9 cellular contexts compared by ENCODE assay signal in genomic region chr1:28509705-28510349, GRCh38. TPM values are rescaled to one million over a fixed set of nuclear protein-coding genes. Genes with fewer than 3 reads are reported as not detected.
DNase-seq lines count a peak whose midpoint lies in the region; ATAC-seq, FAIRE-seq and TF ChIP-seq lines count a peak whose summit lies in the region.
"Had no signal": no experiment of that assay in that cellular context is flagged by ENCODE, and none has a peak within 500 bp of the region (broad histone marks: within the 10 kb centered on the region; RNA-seq: fewer than 3 reads in every experiment).

No MANE protein-coding gene starts in this region.

- peak; percentile 46 for DNase-seq in DMS53 treated with DMSO at 0.1 percent for 48 hours (lab: John Stamatoyannopoulos, UW; ENCODE audit: unreplicated experiment)
- no peak for DNase-seq in DMS53 (lab: John Stamatoyannopoulos, UW)
- DNase-seq in activated CD8-positive, alpha-beta T cell treated with anti-CD3 and anti-CD28 coated beads, Interleukin-2, amount 10 ng/mL, durations not matched to agents 7 days and 5 days: no peak
- peak in 1 of 2 donors; percentile 41 for DNase-seq in foreskin fibroblast
- peak; percentile 21 for DNase-seq in stimulated activated CD8-positive, alpha-beta memory T cell treated with anti-CD3 and anti-CD28 coated beads, Interleukin-4, amount 100 ng/mL, for 24 hours (ENCODE audit: low read depth)
- no peak for DNase-seq in SHP77 treated with DMSO at 0.1 percent for 48 hours (lab: John Stamatoyannopoulos, UW)
- no peak for DNase-seq in NCI-H187 treated with DMSO at 0.1 percent for 48 hours (lab: John Stamatoyannopoulos, UW)
- no peak for DNase-seq in D721Med (ENCODE audit: insufficient read length, low spot score)

- H3K4me1 Mint-ChIP-seq in activated CD8-positive, alpha-beta T cell treated with anti-CD3 and anti-CD28 coated beads, Interleukin-2, amount 10 ng/mL, durations not matched to agents 7 days and 5 days (ENCODE audit: low read depth): peaks cover 46% of the 10 kb centered on the region

- H3K4me3 Mint-ChIP-seq in activated CD8-positive, alpha-beta T cell treated with anti-CD3 and anti-CD28 coated beads, Interleukin-2, amount 10 ng/mL, durations not matched to agents 7 days and 5 days: peak overlapping the region; percentile 97

- no peaks in the 10 kb centered on the region for H3K27me3 Mint-ChIP-seq in activated CD8-positive, alpha-beta T cell treated with anti-CD3 and anti-CD28 coated beads, Interleukin-2, amount 10 ng/mL, durations not matched to agents 7 days and 5 days (ENCODE audit: low read depth)

- H3K27ac Mint-ChIP-seq in activated CD8-positive, alpha-beta T cell treated with anti-CD3 and anti-CD28 coated beads, Interleukin-2, amount 10 ng/mL, durations not matched to agents 7 days and 5 days: peak overlapping the region; percentile 97

- ATAC-seq in activated CD8-positive, alpha-beta T cell treated with anti-CD3 and anti-CD28 coated beads, Interleukin-2, amount 10 ng/mL, durations not matched to agents 7 days and 5 days: no peak

- TF ChIP-seq CTCF in foreskin fibroblast (IDR thresholded peaks at IDR 0.05; ENCODE audit: low read depth, low read length) (no peak), D721Med (IDR thresholded peaks at IDR 0.05; ENCODE audit: insufficient read depth, missing control alignments) (no peak)

- H3K36me3 Mint-ChIP-seq in activated CD8-positive, alpha-beta T cell treated with anti-CD3 and anti-CD28 coated beads, Interleukin-2, amount 10 ng/mL, durations not matched to agents 7 days and 5 days (ENCODE audit: low read depth): peaks cover 79% of the 10 kb centered on the region

- no peaks in the 10 kb centered on the region for H3K9me3 Mint-ChIP-seq in activated CD8-positive, alpha-beta T cell treated with anti-CD3 and anti-CD28 coated beads, Interleukin-2, amount 10 ng/mL, durations not matched to agents 7 days and 5 days (ENCODE audit: insufficient read depth)

- CTCF ChIA-PET in activated CD8-positive, alpha-beta T cell treated with anti-CD3 and anti-CD28 coated beads, Interleukin-2, amount 10 ng/mL, durations not matched to agents 7 days and 5 days (lab: Charles Lee): interaction anchor here (0.7 to 3.7 kb wide), 9 partner anchors 8 to 261 kb away, joined by 3 to 27 read pairs (median 5); partner anchors contain the start of genes MED18, SESN2, TAF12 and TRNAU1AP

- POLR2A ChIA-PET in activated CD8-positive, alpha-beta T cell treated with anti-CD3 and anti-CD28 coated beads, Interleukin-2, amount 10 ng/mL, durations not matched to agents 7 days and 5 days (lab: Charles Lee): interaction anchor here (0.7 to 7.0 kb wide), 11 partner anchors 8 to 671 kb away, joined by 3 to 97 read pairs (median 4); partner anchors contain the start of gene TAF12

- peak overlapping the region; percentile 1 to 72 for H3K4me3 ChIP-seq in foreskin fibroblast (ENCODE audit: low read depth in 1 of 2, low read length in 2 of 2)

- no peak for FAIRE-seq in D721Med (lab: Jason Lieb, UNC)
- FAIRE-seq: A204.1 had no signal

RNA-seq across cellular contexts. Expression of gene RCC1, which starts 4.0 kb away (rescaled TPM):
- total RNA-seq in activated CD8-positive, alpha-beta T cell treated with anti-CD3 and anti-CD28 coated beads, Interleukin-2, amount 10 ng/mL, durations not matched to agents 7 days and 5 days: 10 to 100 TPM; 80.7 to 85.3 TPM

RNA-seq across cellular contexts. Expression of gene TRNAU1AP, which starts 43.1 kb away (rescaled TPM):
- 10 to 100 TPM; 73.2 to 77.7 TPM for total RNA-seq in activated CD8-positive, alpha-beta T cell treated with anti-CD3 and anti-CD28 coated beads, Interleukin-2, amount 10 ng/mL, durations not matched to agents 7 days and 5 days

Comparison
In these comparisons a context has a peak if more than half of its experiments do, and no peak if none do; other contexts are left out.
1. DNase-seq: peak in DMS53 treated with DMSO at 0.1 percent for 48 hours (single experiment) and stimulated activated CD8-positive, alpha-beta memory T cell treated with anti-CD3 and anti-CD28 coated beads, Interleukin-4, amount 100 ng/mL, for 24 hours (single experiment); none in DMS53 (single experiment), activated CD8-positive, alpha-beta T cell treated with anti-CD3 and anti-CD28 coated beads, Interleukin-2, amount 10 ng/mL, durations not matched to agents 7 days and 5 days (single experiment), SHP77 treated with DMSO at 0.1 percent for 48 hours (single experiment), NCI-H187 treated with DMSO at 0.1 percent for 48 hours (single experiment) and D721Med (single experiment).